In genomic region chr2:95034818-95035217, GRCh38 we compare ENCODE assay signal across 15 cellular contexts. TPM values are rescaled to one million over a fixed set of nuclear protein-coding genes. Genes with fewer than 3 reads are reported as not detected.
"Had no signal": no experiment of that assay in that cellular context is flagged by ENCODE, and none has a peak within 500 bp of the region (broad histone marks: within the 10 kb centered on the region; RNA-seq: fewer than 3 reads in every experiment).

No MANE protein-coding gene starts in this region.

- H3K4me1 Mint-ChIP-seq: WTC11 had no signal

- H3K9me3 Mint-ChIP-seq: T-helper 1 cell treated with Interleukin-12 subunit alpha and Interleukin-12 subunit beta and Interleukin-4 antibody, amounts not matched to agents 30 μg/mL and 1 μg/mL, for 36 hours had no signal

- H3K4me1 ChIP-seq: body of pancreas, heart left ventricle, parathyroid adenoma had no signal

- DNase-seq: activated CD8-positive, alpha-beta memory T cell treated with anti-CD3 and anti-CD28 coated beads, Interleukin-2, amount 10 ng/mL, durations not matched to agents 7 days and 5 days; activated naive CD4-positive, alpha-beta T cell; activated T-cell treated with anti-CD3 and anti-CD28 coated beads, Interleukin-2, amount 50 U/mL, for 48 hours; amniotic stem cell; body of pancreas; heart left ventricle; islet precursor cell; stimulated activated CD4-positive, alpha-beta T cell treated with anti-CD3 and anti-CD28 coated beads, Interleukin-2, amount 100 ng/mL, for 48 hours; stimulated activated naive CD4-positive, alpha-beta T cell treated with Interleukin-2 at 50 U/mL for 16 hours; thyroid gland had no signal

- H3K36me3 Mint-ChIP-seq: activated CD8-positive, alpha-beta memory T cell treated with anti-CD3 and anti-CD28 coated beads, Interleukin-2, amount 10 ng/mL, durations not matched to agents 7 days and 5 days had no signal

- H3K27me3 Mint-ChIP-seq: activated CD8-positive, alpha-beta memory T cell treated with anti-CD3 and anti-CD28 coated beads, Interleukin-2, amount 10 ng/mL, durations not matched to agents 7 days and 5 days; dendritic cell treated with granulocyte-macrophage colony-stimulating factor and Interleukin-4, amounts not matched to agents 40 ng/mL and 50 ng/mL, for 4 days had no signal

- H3K36me3 ChIP-seq: esophagus muscularis mucosa, heart left ventricle, thyroid gland had no signal

- H3K4me3 ChIP-seq: body of pancreas, esophagus muscularis mucosa, heart left ventricle, thyroid gland had no signal

- H3K4me3 Mint-ChIP-seq: activated CD8-positive, alpha-beta memory T cell treated with anti-CD3 and anti-CD28 coated beads, Interleukin-2, amount 10 ng/mL, durations not matched to agents 7 days and 5 days; dendritic cell treated with granulocyte-macrophage colony-stimulating factor and Interleukin-4, amounts not matched to agents 40 ng/mL and 50 ng/mL, for 4 days; WTC11 had no signal

- H3K27me3 ChIP-seq: body of pancreas, thyroid gland had no signal

- H3K27ac ChIP-seq: body of pancreas, esophagus muscularis mucosa, heart left ventricle, parathyroid adenoma had no signal

- H3K9me3 ChIP-seq: body of pancreas, esophagus muscularis mucosa, heart left ventricle, thyroid gland had no signal

- ATAC-seq: activated CD8-positive, alpha-beta memory T cell treated with anti-CD3 and anti-CD28 coated beads, Interleukin-2, amount 10 ng/mL, durations not matched to agents 7 days and 5 days; body of pancreas; heart left ventricle; WTC11 had no signal

- H3K27ac Mint-ChIP-seq: activated CD8-positive, alpha-beta memory T cell treated with anti-CD3 and anti-CD28 coated beads, Interleukin-2, amount 10 ng/mL, durations not matched to agents 7 days and 5 days; dendritic cell treated with granulocyte-macrophage colony-stimulating factor and Interleukin-4, amounts not matched to agents 40 ng/mL and 50 ng/mL, for 4 days; WTC11 had no signal

RNA-seq across cellular contexts. Expression of gene MAL, which starts 9.3 kb away (rescaled TPM):
- total RNA-seq: body of pancreas had no signal
